ENCODE assay signal across 2 cellular contexts in genomic region chr5:159163027-159163699, GRCh38.
TF ChIP-seq lines count a peak whose summit lies in the region.

No MANE protein-coding gene starts in this region.

TF ChIP-seq in SK-N-SH, 30 proteins besides CTCF, POLR2A, EP300 and RAD21 (continued from another document):
- 0 out of 2 replicates have a peak, but pooled peaks have one; percentile 12 for TF ChIP-seq NFIC (IDR thresholded peaks at IDR 0.05; ENCODE audit: borderline replicate concordance)
- no peak for TF ChIP-seq FOXM1 (IDR thresholded peaks at IDR 0.05; ENCODE audit: low read depth)
- no peak for TF ChIP-seq RFX5 (IDR thresholded peaks at IDR 0.05; ENCODE audit: low read length)
- no peak for TF ChIP-seq MAX (IDR thresholded peaks at IDR 0.05; ENCODE audit: low read depth)
- no peak for TF ChIP-seq SMC3 (IDR thresholded peaks at IDR 0.05; ENCODE audit: low read depth, low read length)
- TF ChIP-seq REST (IDR thresholded peaks at IDR 0.05; ENCODE audit: low read depth, low read length) = no peak
- TF ChIP-seq TEAD4 (IDR thresholded peaks at IDR 0.05; ENCODE audit: borderline replicate concordance, insufficient read depth) = peak; percentile 49; the same call in 1 of the 2 replicates
- no peak for TF ChIP-seq SIN3A (IDR thresholded peaks at IDR 0.05; ENCODE audit: borderline replicate concordance, low read depth, low read length)
- TF ChIP-seq IRF3 (IDR thresholded peaks at IDR 0.05; ENCODE audit: low read depth, low read length) = no peak
- TF ChIP-seq MEF2A (IDR thresholded peaks at IDR 0.05; ENCODE audit: borderline replicate concordance, low read depth) = no peak
- peak; percentile 91 for TF ChIP-seq TCF12 (IDR thresholded peaks at IDR 0.05)
- peak; percentile 63 for TF ChIP-seq PBX3 (IDR thresholded peaks at IDR 0.05)

TF ChIP-seq in HepG2, 621 proteins besides CTCF, POLR2A, EP300 and RAD21:
- TF ChIP-seq ARID5B (CRISPR knock-in tag; IDR thresholded peaks at IDR 0.05) (no peak), ZNF580 (CRISPR knock-in tag; IDR thresholded peaks at IDR 0.05; ENCODE audit: borderline replicate concordance, low read depth) (no peak), WIZ (CRISPR knock-in tag; IDR thresholded peaks at IDR 0.05) (no peak), ZNF260 (CRISPR knock-in tag; IDR thresholded peaks at IDR 0.05; ENCODE audit: borderline replicate concordance, low read depth) (no peak), RNF2 (conservative IDR thresholded peaks at IDR 0.05; ENCODE audit: low read depth) (no peak), ZIK1 (CRISPR knock-in tag; IDR thresholded peaks at IDR 0.05; ENCODE audit: borderline replicate concordance, low read depth) (no peak), THRA (CRISPR knock-in tag; IDR thresholded peaks at IDR 0.05; ENCODE audit: borderline replicate concordance) (no peak), CSRNP2 (CRISPR knock-in tag; conservative IDR thresholded peaks at IDR 0.05; ENCODE audit: low read depth) (no peak), ZNF570 (CRISPR knock-in tag; IDR thresholded peaks at IDR 0.05; ENCODE audit: borderline replicate concordance) (no peak), NR3C1 (CRISPR knock-in tag; IDR thresholded peaks at IDR 0.05) (no peak), ZNF124 (CRISPR knock-in tag; IDR thresholded peaks at IDR 0.05) (no peak), ZGPAT (CRISPR knock-in tag; IDR thresholded peaks at IDR 0.05) (no peak), ZNF451 (CRISPR knock-in tag; IDR thresholded peaks at IDR 0.05) (no peak), HOXA3 (CRISPR knock-in tag; IDR thresholded peaks at IDR 0.05) (no peak), CERS6 (CRISPR knock-in tag; IDR thresholded peaks at IDR 0.05) (no peak), SALL2 (CRISPR knock-in tag; IDR thresholded peaks at IDR 0.05) (no peak), ZNF354B (CRISPR knock-in tag; IDR thresholded peaks at IDR 0.05) (no peak), SSRP1 (CRISPR knock-in tag; IDR thresholded peaks at IDR 0.05) (no peak), DNMT1 (CRISPR knock-in tag; IDR thresholded peaks at IDR 0.05) (no peak)
